20 cellular contexts compared by ENCODE assay signal in genomic region chr20:8215516-8215915, GRCh38.
DNase-seq lines count a peak whose midpoint lies in the region; ATAC-seq and TF ChIP-seq lines count a peak whose summit lies in the region.
"Had no signal": no experiment of that assay in that cellular context is flagged by ENCODE, and none has a peak within 500 bp of the region (broad histone marks: within the 10 kb centered on the region; RNA-seq: fewer than 3 reads in every experiment).

No MANE protein-coding gene starts in this region.

- CTCF ChIA-PET in HEK293T (lab: Yijun Ruan, JAX): interaction anchor here (0.5 to 1.1 kb wide), 2 partner anchors 12 to 14 kb away, joined by 3 read pairs; no protein-coding TSS in a partner anchor
- CTCF ChIA-PET in naive thymus-derived CD4-positive, alpha-beta T cell (lab: Charles Lee): no interaction called here

- ATAC-seq in gastroesophageal sphincter (peak; percentile 55), GM18867 (IDR thresholded peaks at IDR 0.05; ENCODE audit: unreplicated experiment) (no peak)
- no peak for ATAC-seq in naive thymus-derived CD4-positive, alpha-beta T cell
- ATAC-seq: activated CD8-positive, alpha-beta T cell treated with anti-CD3 and anti-CD28 coated beads for 36 hours; foreskin keratinocyte; lower lobe of right lung had no signal

- no peak for TF ChIP-seq EP300 in gastroesophageal sphincter (IDR thresholded peaks at IDR 0.05)

- peaks cover 0 to 3% (median 0%) of the 10 kb centered on the region in 11 donors for H3K9me3 Mint-ChIP-seq in naive thymus-derived CD4-positive, alpha-beta T cell
- H3K9me3 Mint-ChIP-seq: activated CD8-positive, alpha-beta T cell treated with anti-CD3 and anti-CD28 coated beads for 36 hours had no signal

- DNase-seq in DMS 273 (lab: John Stamatoyannopoulos, UW; ENCODE audit: unreplicated experiment) (peak; percentile 20), DMS 273 treated with DMSO at 0.1 percent for 48 hours (lab: John Stamatoyannopoulos, UW) (no peak), brain microvascular endothelial cell (peak; percentile 34), smooth muscle cell of the brain vasculature (ENCODE audit: low read depth, low spot score) (peak; percentile 51), HEK293T (ENCODE audit: extremely low spot score) (no peak)
- DNase-seq in naive thymus-derived CD4-positive, alpha-beta T cell: no peak
- DNase-seq: activated CD8-positive, alpha-beta T cell treated with anti-CD3 and anti-CD28 coated beads for 36 hours; cortex of kidney; foreskin keratinocyte; lower lobe of right lung; NCI-H2081; NCI-H82; Peyer's patch had no signal

- no peak for TF ChIP-seq CTCF in brain microvascular endothelial cell (IDR thresholded peaks at IDR 0.05; ENCODE audit: low read depth, low read length, missing control alignments)
- TF ChIP-seq CTCF in gastroesophageal sphincter (IDR thresholded peaks at IDR 0.05): no peak

- H3K4me3 ChIP-seq in brain microvascular endothelial cell (ENCODE audit: low read depth, low read length) (no peak overlapping the region), gastroesophageal sphincter (no peak overlapping the region)
- no peak overlapping the region for H3K4me3 ChIP-seq in naive thymus-derived CD4-positive, alpha-beta T cell (ENCODE audit: low read length)
- H3K4me3 ChIP-seq: lower lobe of right lung, Peyer's patch, tibial nerve had no signal

- H3K9me3 ChIP-seq in gastroesophageal sphincter: no peaks in the 10 kb centered on the region
- no peaks in the 10 kb centered on the region for H3K9me3 ChIP-seq in naive thymus-derived CD4-positive, alpha-beta T cell (ENCODE audit: control insufficient read depth in 2 of 3, low read length in 3 of 3)
- H3K9me3 ChIP-seq: lower lobe of right lung, Peyer's patch, tibial nerve had no signal

- peaks cover 16 to 82% (median 24%) of the 10 kb centered on the region in 3 donors for H3K4me1 ChIP-seq in gastroesophageal sphincter
- peaks cover 5 to 10% of the 10 kb centered on the region in 2 donors for H3K4me1 ChIP-seq in naive thymus-derived CD4-positive, alpha-beta T cell (ENCODE audit: control insufficient read depth in 2 of 2, insufficient read depth in 2 of 2, low read length in 2 of 2)
- H3K4me1 ChIP-seq: foreskin keratinocyte had no signal

- no peaks in the 10 kb centered on the region for H3K36me3 ChIP-seq in brain microvascular endothelial cell (replicated peaks)
- H3K36me3 ChIP-seq in gastroesophageal sphincter: no peaks in the 10 kb centered on the region
- H3K36me3 ChIP-seq in naive thymus-derived CD4-positive, alpha-beta T cell (ENCODE audit: control insufficient read depth in 2 of 3, insufficient read depth in 3 of 3, low read length in 3 of 3): no peaks in the 10 kb centered on the region
- H3K36me3 ChIP-seq: lower lobe of right lung, Peyer's patch, tibial nerve had no signal

- H3K27ac Mint-ChIP-seq in naive thymus-derived CD4-positive, alpha-beta T cell: no peak overlapping the region
- H3K27ac Mint-ChIP-seq: activated T-helper 1 cell treated with anti-CD3 and anti-CD28 coated beads, Interleukin-12 subunit alpha, Interleukin-12 subunit beta, Interleukin-2, Interleukin-4 antibody, amounts not matched to agents 30 ng/mL and 10 ng/mL and 1 ng/mL, durations not matched to agents 14 hours and 24 hours and 36 hours had no signal

- WGBS in gastroesophageal sphincter (ENCODE audit: low coverage in 1 of 2), 2 donors: 11 to 16% methylated on average over 3 to 6 of the region's 6 CpGs

- H3K4me3 Mint-ChIP-seq in naive thymus-derived CD4-positive, alpha-beta T cell: peak overlapping the region in 1 of 10 donors; percentile 75
- H3K4me3 Mint-ChIP-seq: activated CD8-positive, alpha-beta T cell treated with anti-CD3 and anti-CD28 coated beads for 36 hours; activated T-helper 1 cell treated with anti-CD3 and anti-CD28 coated beads, Interleukin-12 subunit alpha, Interleukin-12 subunit beta, Interleukin-2, Interleukin-4 antibody, amounts not matched to agents 30 ng/mL and 10 ng/mL and 1 ng/mL, durations not matched to agents 14 hours and 24 hours and 36 hours; neural crest cell had no signal

- in situ Hi-C loops in brain microvascular endothelial cell (cut with HindIII; ENCODE audit: low pct_ligation_motif_present, low sequenced_read_pairs): no loop called here

- peaks cover 0 to 12% (median 0%) of the 10 kb centered on the region in 5 donors for H3K27me3 Mint-ChIP-seq in naive thymus-derived CD4-positive, alpha-beta T cell
- H3K27me3 Mint-ChIP-seq: activated CD8-positive, alpha-beta T cell treated with anti-CD3 and anti-CD28 coated beads for 36 hours had no signal

- H3K27me3 ChIP-seq in brain microvascular endothelial cell (replicated peaks) (no peaks in the 10 kb centered on the region), gastroesophageal sphincter (no peaks in the 10 kb centered on the region)
- no peaks in the 10 kb centered on the region for H3K27me3 ChIP-seq in naive thymus-derived CD4-positive, alpha-beta T cell (ENCODE audit: control insufficient read depth in 2 of 2, insufficient read depth in 2 of 2, low read length in 2 of 2)
- H3K27me3 ChIP-seq: foreskin keratinocyte, Peyer's patch, tibial nerve had no signal

- H3K36me3 Mint-ChIP-seq in naive thymus-derived CD4-positive, alpha-beta T cell: peaks cover 0 to 11% (median 0%) of the 10 kb centered on the region in 5 donors

- POLR2A ChIA-PET in HEK293T (lab: Yijun Ruan, JAX): no interaction called here
- POLR2A ChIA-PET in naive thymus-derived CD4-positive, alpha-beta T cell (lab: Charles Lee): no interaction called here

- H3K27ac ChIP-seq in brain microvascular endothelial cell: no peak overlapping the region
- H3K27ac ChIP-seq in gastroesophageal sphincter: peak overlapping the region; percentile 2 to 78 (median 66)
- H3K27ac ChIP-seq in naive thymus-derived CD4-positive, alpha-beta T cell (ENCODE audit: low read depth, low read length): no peak overlapping the region
- H3K27ac ChIP-seq: 22Rv1, C4-2B, foreskin keratinocyte, lower lobe of right lung, tibial nerve had no signal

- H3K4me1 Mint-ChIP-seq in naive thymus-derived CD4-positive, alpha-beta T cell: peaks cover 12 to 36% (median 28%) of the 10 kb centered on the region in 7 donors

- no peak for TF ChIP-seq POLR2A in gastroesophageal sphincter (IDR thresholded peaks at IDR 0.05)

- intact Hi-C loops in naive thymus-derived CD4-positive, alpha-beta T cell (cut with micrococcal nuclease): no loop called here

TF ChIP-seq in HEK293T, 16 proteins besides CTCF, POLR2A, EP300 and RAD21:
- TF ChIP-seq TARDBP (IDR thresholded peaks at IDR 0.05) (no peak), CTBP1 (IDR thresholded peaks at IDR 0.05; ENCODE audit: borderline replicate concordance) (no peak), ARNT (IDR thresholded peaks at IDR 0.05) (no peak), PKNOX1 (IDR thresholded peaks at IDR 0.05) (no peak), L3MBTL2 (conservative IDR thresholded peaks at IDR 0.05) (no peak), FOXM1 (IDR thresholded peaks at IDR 0.05; ENCODE audit: borderline replicate concordance) (no peak), LEF1 (IDR thresholded peaks at IDR 0.05; ENCODE audit: borderline replicate concordance) (no peak)
TF ChIP-seq in HEK293T: peak in this region for 0.

Comparison
In these comparisons a context has a peak if more than half of its experiments do, and no peak if none do; other contexts are left out.
1. DNase-seq: peak in DMS 273 (single experiment), brain microvascular endothelial cell (single experiment) and smooth muscle cell of the brain vasculature (single experiment); none in DMS 273 treated with DMSO at 0.1 percent for 48 hours (single experiment), HEK293T (single experiment) and naive thymus-derived CD4-positive, alpha-beta T cell (0 of 9).
2. H3K27ac ChIP-seq: peak in gastroesophageal sphincter (4 of 4); none in brain microvascular endothelial cell (single experiment) and naive thymus-derived CD4-positive, alpha-beta T cell (single experiment).